Comparison of ENCODE assay signal across 8 cellular contexts in the genomic region with DNA sequence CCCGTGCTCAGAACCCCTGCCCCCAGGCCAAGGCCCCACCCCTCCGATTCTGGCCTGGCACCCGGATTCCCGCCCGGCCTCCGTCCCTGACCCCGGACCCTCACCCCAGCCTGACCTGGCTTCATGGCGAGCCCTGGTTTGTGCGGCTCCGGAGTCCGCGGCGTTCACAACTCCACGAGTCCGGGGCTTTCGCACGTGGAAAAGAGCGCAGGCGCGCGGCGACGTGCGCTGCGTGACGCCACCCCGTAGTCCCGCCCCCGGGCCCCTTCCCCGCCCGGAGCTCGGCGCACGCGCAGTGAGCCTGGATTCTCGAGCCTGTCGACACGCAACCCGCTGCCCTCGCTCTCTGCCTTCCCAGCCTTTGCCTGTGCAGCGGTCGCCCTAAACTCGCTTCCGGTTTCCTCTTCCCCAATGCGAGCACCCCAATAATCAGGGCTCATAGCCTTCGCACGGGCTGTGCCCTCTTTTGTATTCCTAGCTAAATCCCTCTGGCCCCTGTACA. TPM values are rescaled to one million over a fixed set of nuclear protein-coding genes. Genes with fewer than 3 reads are reported as not detected.
DNase-seq lines count a peak whose midpoint lies in the region; ATAC-seq, FAIRE-seq and TF ChIP-seq lines count a peak whose summit lies in the region.

A gene (minus strand): TSS at position 204 of the 502 bp plus-strand sequence. CDS start 79 bp downstream, at position 125.

- peak; percentile 48 to 96 for TF ChIP-seq POLR2A in HepG2 (IDR thresholded peaks at IDR 0.05; ENCODE audit: insufficient read depth in 1 of 2, low read depth in 2 of 2, low read length in 2 of 2)

- H3K9me3 ChIP-seq in BLaER1: no peaks in the 10 kb centered on the region
- no peaks in the 10 kb centered on the region for H3K9me3 ChIP-seq in HepG2 (ENCODE audit: low read length)

- H3K4me3 ChIP-seq in BLaER1: peak within 1 kb of the TSS; percentile 87
- peak within 1 kb of the TSS; percentile 69 to 86 (median 84) for H3K4me3 ChIP-seq in HepG2 (replicated peaks in 1 of 3; ENCODE audit: insufficient read depth in 1 of 3, low read depth in 2 of 3, low read length in 3 of 3)

- H3K36me3 ChIP-seq in BLaER1: peaks cover 3% of the 10 kb centered on the region
- H3K36me3 ChIP-seq in HepG2 (replicated peaks in 1 of 2; ENCODE audit: control insufficient read depth in 1 of 2, insufficient read depth in 2 of 2, low read length in 2 of 2): peaks cover 0 to 4% of the 10 kb centered on the region in 2 experiments; a peak in 1 of 5 replicates

- H3K27ac ChIP-seq in BLaER1 (peak within 1 kb of the TSS; percentile 83), HepG2 (ENCODE audit: extremely low read length, insufficient read depth, low read length) (peak within 1 kb of the TSS; percentile 74)

- peaks cover 47% of the 10 kb centered on the region for H3K4me1 ChIP-seq in BLaER1
- H3K4me1 ChIP-seq in HepG2 (ENCODE audit: insufficient read depth, low read length): peaks cover 68% of the 10 kb centered on the region

- H3K4me2 ChIP-seq in BLaER1 (peak within 1 kb of the TSS; percentile 92), HepG2 (ENCODE audit: low read depth, low read length) (peak within 1 kb of the TSS; percentile 96)

- 0% methylated on average over 20 of the region's 47 CpGs for WGBS in HepG2 (ENCODE audit: low lambda C conversion rate)

- TF ChIP-seq CTCF in HepG2 (CRISPR knock-in tag; IDR thresholded peaks at IDR 0.05): no peak

- POLR2A ChIA-PET in HepG2 (lab: Yijun Ruan, JAX): interaction anchor here (1.3 to 2.3 kb wide), 2 partner anchors 124 to 410 kb away, joined by 3 to 16 read pairs; a partner anchor contains a TSS

- no peak for TF ChIP-seq RAD21 in HepG2 (CRISPR knock-in tag; IDR thresholded peaks at IDR 0.05)

- no peak for TF ChIP-seq EP300 in HepG2 (IDR thresholded peaks at IDR 0.05; ENCODE audit: low read depth in 2 of 2, low read length in 2 of 2)
- no peak for TF ChIP-seq EP300 in HepG2 (CRISPR knock-in tag; IDR thresholded peaks at IDR 0.05; ENCODE audit: borderline replicate concordance)

- no peak for FAIRE-seq in HepG2 (lab: Jason Lieb, UNC)

- intact Hi-C loops in HepG2 (cut with micrococcal nuclease; ENCODE audit: unreplicated experiment): no loop called here

- DNase-seq in NCI-H69 (lab: John Stamatoyannopoulos, UW) (peak; percentile 95), dedifferentiated amniotic fluid mesenchymal stem cell (ENCODE audit: extremely low spot score) (peak; percentile 92), HepG2 (ENCODE audit: low spot score) (peak; percentile 84)
- peak; percentile 96 to 98 for DNase-seq in activated CD4-positive, alpha-beta T cell treated with anti-CD3 and anti-CD28 coated beads, Interleukin-2, amount 50 U/mL, for 24 hours (ENCODE audit: low read depth in 1 of 2, low spot score in 1 of 2)
- peak; percentile 99 for DNase-seq in stimulated activated CD4-positive, alpha-beta T cell treated with anti-CD3 and anti-CD28 coated beads, Interleukin-4, amount 100 ng/mL, for 1 hour

- ATAC-seq in GM19328 (IDR thresholded peaks at IDR 0.05; ENCODE audit: unreplicated experiment): peak; percentile 77
- peak; percentile 90 for ATAC-seq in HG03521 (IDR thresholded peaks at IDR 0.05; ENCODE audit: unreplicated experiment)
- peak; percentile 88 for ATAC-seq in HepG2

- peaks cover 47% of the 10 kb centered on the region for H4K20me1 ChIP-seq in BLaER1
- H4K20me1 ChIP-seq in HepG2 (ENCODE audit: insufficient read depth, low read length): peaks cover 34% of the 10 kb centered on the region

- CTCF ChIA-PET in HepG2 (lab: Yijun Ruan, JAX; ENCODE audit: low intra/inter-chr PET ratio, low total read pairs): no interaction called here

- H3K27me3 ChIP-seq in BLaER1 (no peaks in the 10 kb centered on the region), HepG2 (ENCODE audit: control insufficient read depth in 1 of 2, insufficient read depth in 2 of 2, low read length in 2 of 2) (no peaks in the 10 kb centered on the region; a peak in 1 of 5 replicates)

- BruUV-seq in HepG2 (replicated peaks; lab: Mats Ljungman, UMichigan): no TSS peak

- H3K79me2 ChIP-seq in HepG2 (ENCODE audit: insufficient read depth, low read length): peaks cover 47% of the 10 kb centered on the region

- peak within 1 kb of the TSS; percentile 92 for H3K9ac ChIP-seq in BLaER1
- H3K9ac ChIP-seq in HepG2 (ENCODE audit: insufficient read depth, low read depth, low read length): peak within 1 kb of the TSS; percentile 83

- H2AFZ ChIP-seq in HepG2 (ENCODE audit: low read length): peak within 1 kb of the TSS; percentile 56

- in situ Hi-C loops in HepG2 (cut with HindIII; ENCODE audit: extremely low pct_ligation_motif_present, low pct_unique_long_range_greater_than_20kb): no loop called here

TF ChIP-seq in HepG2, 621 proteins besides CTCF, POLR2A, EP300 and RAD21 (continues in another document):
- TF ChIP-seq NFE2L2 (IDR thresholded peaks at IDR 0.05; ENCODE audit: low read length) (no peak), BCL6 (CRISPR knock-in tag; IDR thresholded peaks at IDR 0.05) (0 out of 2 replicates have a peak, but pooled peaks have one; percentile 21), SMC3 (IDR thresholded peaks at IDR 0.05; ENCODE audit: low read length) (no peak), PPARG (CRISPR knock-in tag; conservative IDR thresholded peaks at IDR 0.05) (no peak), ZNF251 (CRISPR knock-in tag; IDR thresholded peaks at IDR 0.05) (no peak)
- TF ChIP-seq, protein P1, sequence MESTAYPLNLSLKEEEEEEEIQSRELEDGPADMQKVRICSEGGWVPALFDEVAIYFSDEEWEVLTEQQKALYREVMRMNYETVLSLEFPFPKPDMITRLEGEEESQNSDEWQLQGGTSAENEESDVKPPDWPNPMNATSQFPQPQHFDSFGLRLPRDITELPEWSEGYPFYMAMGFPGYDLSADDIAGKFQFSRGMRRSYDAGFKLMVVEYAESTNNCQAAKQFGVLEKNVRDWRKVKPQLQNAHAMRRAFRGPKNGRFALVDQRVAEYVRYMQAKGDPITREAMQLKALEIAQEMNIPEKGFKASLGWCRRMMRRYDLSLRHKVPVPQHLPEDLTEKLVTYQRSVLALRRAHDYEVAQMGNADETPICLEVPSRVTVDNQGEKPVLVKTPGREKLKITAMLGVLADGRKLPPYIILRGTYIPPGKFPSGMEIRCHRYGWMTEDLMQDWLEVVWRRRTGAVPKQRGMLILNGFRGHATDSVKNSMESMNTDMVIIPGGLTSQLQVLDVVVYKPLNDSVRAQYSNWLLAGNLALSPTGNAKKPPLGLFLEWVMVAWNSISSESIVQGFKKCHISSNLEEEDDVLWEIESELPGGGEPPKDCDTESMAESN (CRISPR knock-in tag; conservative IDR thresholded peaks at IDR 0.05): peak; percentile 80

RNA-seq across cellular contexts. Expression of the gene that starts here (rescaled TPM):
- 153 and 235 TPM in 2 replicates for total RNA-seq in HepG2 (2016; rRNA removed; fragmentation: Illumina TruSeq; extraction: Trizol)
- 97.6 and 118 TPM in 2 replicates for total RNA-seq in HepG2 (2016; cell fraction: cytosol; rRNA removed; fragmentation: Illumina TruSeq; extraction: Trizol; ENCODE audit: low read depth)
- total RNA-seq in HepG2 (2016; cell fraction: insoluble cytoplasmic fraction; rRNA removed; fragmentation: Illumina TruSeq; extraction: Trizol): 156 and 237 TPM in 2 replicates
- total RNA-seq in HepG2 (2016; cell fraction: membrane; rRNA removed; fragmentation: Illumina TruSeq; extraction: Trizol): 195 and 220 TPM in 2 replicates
- total RNA-seq in HepG2 (2016; cell fraction: nucleus; rRNA removed; fragmentation: Illumina TruSeq; extraction: Trizol): 85.6 and 92.5 TPM in 2 replicates
- 408 and 468 TPM in 2 replicates for polyA plus RNA-seq in HepG2 (2011; rRNA removed)
- polyA plus RNA-seq in HepG2 (2011; cell fraction: cytosol; rRNA removed): 399 and 528 TPM in 2 replicates
- 142 and 169 TPM in 2 replicates for polyA plus RNA-seq in HepG2 (2011; cell fraction: nucleus; rRNA removed)
- polyA plus RNA-seq in HepG2 (2012): 311 and 349 TPM in 2 replicates
- 376 and 452 TPM in 2 replicates for polyA plus RNA-seq in HepG2 (2016; cell fraction: cytosol; fragmentation: Illumina TruSeq; extraction: Trizol; ENCODE audit: low read depth)
- 420 and 553 TPM in 2 replicates for polyA plus RNA-seq in HepG2 (2016; cell fraction: insoluble cytoplasmic fraction; fragmentation: Illumina TruSeq; extraction: Trizol; ENCODE audit: low read depth)
- polyA plus RNA-seq in HepG2 (2016; cell fraction: membrane; fragmentation: Illumina TruSeq; extraction: Trizol; ENCODE audit: low read depth): 376 and 422 TPM in 2 replicates
- 243 and 256 TPM in 2 replicates for polyA plus RNA-seq in HepG2 (2016; cell fraction: nucleus; fragmentation: Illumina TruSeq; extraction: Trizol; ENCODE audit: insufficient read depth, low read depth)
- 543 and 868 TPM in 2 replicates for polyA minus RNA-seq in HepG2 (2011; rRNA and poly(A)+ RNA removed; ENCODE audit: low replicate concordance)
- polyA minus RNA-seq in HepG2 (2011; cell fraction: cytosol; rRNA and poly(A)+ RNA removed): 96.2 and 102 TPM in 2 replicates
- 21.2 and 34.9 TPM in 2 replicates for polyA minus RNA-seq in HepG2 (2011; cell fraction: nucleus; rRNA and poly(A)+ RNA removed)

Comparison
In these comparisons a context has a peak if more than half of its experiments do, and no peak if none do; other contexts are left out.
1. Peak in every context shown above with its lines: DNase-seq, ATAC-seq, H3K4me3 ChIP-seq and H3K27ac ChIP-seq.